9 cellular contexts compared by ENCODE assay signal in the genomic region with DNA sequence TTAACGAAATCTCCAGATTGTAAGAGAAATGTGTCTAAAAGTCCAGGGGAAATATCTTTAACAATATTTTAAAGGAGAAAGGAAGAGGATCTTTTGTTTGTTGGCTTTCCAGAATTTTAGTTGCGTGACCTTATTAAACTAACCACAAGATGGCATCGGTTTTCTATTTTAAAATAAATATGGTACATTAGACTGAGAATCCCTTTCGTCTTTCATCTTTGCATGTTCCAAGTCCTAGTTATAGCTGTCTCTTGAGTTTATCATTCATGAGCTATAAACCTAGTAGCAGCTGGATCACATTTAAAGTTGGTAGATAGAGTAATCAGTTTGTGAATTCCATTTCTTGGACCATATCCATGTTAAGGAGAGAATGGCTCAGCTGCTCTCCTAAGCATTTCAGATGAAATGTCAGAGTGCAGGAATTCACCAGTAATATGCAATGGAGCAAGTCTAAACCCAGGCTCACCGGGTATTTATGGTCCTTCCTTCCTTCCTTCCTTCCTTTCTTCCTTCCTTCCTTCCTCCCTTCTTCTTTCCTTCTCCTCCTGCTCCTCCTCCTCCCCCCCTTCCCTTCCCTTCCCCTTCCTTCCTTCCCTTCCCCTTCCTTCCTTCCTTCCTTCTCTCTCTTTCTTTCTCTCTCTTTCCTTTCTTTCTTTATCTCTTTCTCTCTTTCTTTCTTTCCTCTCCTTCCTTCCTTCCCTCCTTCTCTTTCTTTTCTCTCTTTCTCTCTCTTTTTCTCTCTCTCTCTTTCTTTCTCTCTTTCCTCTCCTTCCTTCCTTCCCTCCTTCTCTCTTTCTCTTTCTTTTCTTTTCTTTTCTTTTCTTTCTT. TPM values are rescaled to one million over a fixed set of nuclear protein-coding genes. Genes with fewer than 3 reads are reported as not detected.
A peak's percentile ranks its signal among the peaks of the same experiment; 100 is the strongest.
DNase-seq lines count a peak whose midpoint lies in the region; FAIRE-seq and TF ChIP-seq lines count a peak whose summit lies in the region.
"Had no signal": no experiment of that assay in that cellular context is flagged by ENCODE, and none has a peak within 500 bp of the region (broad histone marks: within the 10 kb centered on the region; RNA-seq: fewer than 3 reads in every experiment).

No MANE protein-coding gene starts in this region.

- no peak overlapping the region for H3K4me3 ChIP-seq in KMS-11 (IDR thresholded peaks at IDR 0.05; ENCODE audit: insufficient read depth, low read depth, low read length)
- no peak overlapping the region for H3K4me3 ChIP-seq in skeletal muscle cell (ENCODE audit: low read depth, low read length)
- H3K4me3 ChIP-seq: SJSA1 had no signal

- H3K79me2 ChIP-seq in KMS-11 (ENCODE audit: insufficient read depth, low read depth): no peaks in the 10 kb centered on the region

- H3K27ac ChIP-seq in KMS-11: no peak overlapping the region
- H3K27ac ChIP-seq: SJSA1 had no signal

- no peaks in the 10 kb centered on the region for H3K27me3 ChIP-seq in KMS-11 (ENCODE audit: insufficient read depth, low read depth)
- H3K27me3 ChIP-seq: SJSA1 had no signal

- no peak overlapping the region for H3K9ac ChIP-seq in KMS-11

- no peaks in the 10 kb centered on the region for H4K20me1 ChIP-seq in KMS-11 (ENCODE audit: insufficient read depth)

- FAIRE-seq in TTC549 (lab: Jason Lieb, UNC): peak; percentile 85

- peak overlapping the region; percentile 2 for H2AFZ ChIP-seq in KMS-11 (ENCODE audit: low read depth)

- H3K4me2 ChIP-seq in KMS-11: no peak overlapping the region

- H3K36me3 ChIP-seq in KMS-11 (ENCODE audit: insufficient read depth): no peaks in the 10 kb centered on the region
- H3K36me3 ChIP-seq: SJSA1 had no signal

- H3K4me1 ChIP-seq in KMS-11 (ENCODE audit: low read depth, poor library complexity, severe bottlenecking): peaks cover 10% of the 10 kb centered on the region
- H3K4me1 ChIP-seq: SJSA1 had no signal

- DNase-seq in D341Med (ENCODE audit: low spot score) (peak; percentile 26), germinal center (ENCODE audit: low spot score) (peak; percentile 4), skeletal muscle cell (ENCODE audit: low read depth) (peak; percentile 5), mesenteric fat pad (ENCODE audit: low spot score) (no peak), mucosa of gallbladder (ENCODE audit: low spot score) (no peak), HPDE6-E6E7 (ENCODE audit: extremely low spot score) (no peak)

- TF ChIP-seq CTCF in KMS-11 (conservative IDR thresholded peaks at IDR 0.05; ENCODE audit: low read depth, low read length): peak; percentile 57

RNA-seq across cellular contexts. Expression of gene RAB18, which starts 57.8 kb away (rescaled TPM):
- total RNA-seq in mesenteric fat pad: 107 TPM
- total RNA-seq in mucosa of gallbladder: 104 TPM

Comparison
In these comparisons a context has a peak if more than half of its experiments do, and no peak if none do; other contexts are left out.
1. DNase-seq: peak in D341Med (single experiment), germinal center (single experiment) and skeletal muscle cell (single experiment); none in mesenteric fat pad (single experiment), mucosa of gallbladder (single experiment) and HPDE6-E6E7 (single experiment).